1 cellular context compared by ENCODE assay signal in genomic region chr2:69157441-69157840, GRCh38.
TF ChIP-seq lines count a peak whose summit lies in the region.

No MANE protein-coding gene starts in this region.

TF ChIP-seq in HepG2, 621 proteins besides CTCF, POLR2A, EP300 and RAD21:
- TF ChIP-seq ZNF276 (CRISPR knock-in tag; IDR thresholded peaks at IDR 0.05; ENCODE audit: low read depth) (no peak), ZIK1 (CRISPR knock-in tag; IDR thresholded peaks at IDR 0.05; ENCODE audit: borderline replicate concordance, low read depth) (no peak), TBX3 (IDR thresholded peaks at IDR 0.05; ENCODE audit: borderline replicate concordance) (0 out of 2 replicates have a peak, but pooled peaks have one; percentile 8)
